ENCODE assay signal across 8 cellular contexts in genomic region chr10:13529714-13529973, GRCh38. TPM values are rescaled to one million over a fixed set of nuclear protein-coding genes. Genes with fewer than 3 reads are reported as not detected.
DNase-seq lines count a peak whose midpoint lies in the region; ATAC-seq and TF ChIP-seq lines count a peak whose summit lies in the region.

No MANE protein-coding gene starts in this region.

- no peaks in the 10 kb centered on the region for H3K9me3 ChIP-seq in CD8-positive, alpha-beta memory T cell (ENCODE audit: low read length)
- no peaks in the 10 kb centered on the region for H3K9me3 ChIP-seq in Peyer's patch

- CTCF ChIA-PET in CD8-positive, alpha-beta memory T cell (lab: Charles Lee) = no interaction called here

- POLR2A ChIA-PET in CD8-positive, alpha-beta memory T cell (lab: Charles Lee) = no interaction called here

- H3K27ac Mint-ChIP-seq in CD8-positive, alpha-beta memory T cell = no peak overlapping the region
- peak overlapping the region; percentile 91 for H3K27ac Mint-ChIP-seq in progenitor cell of endocrine pancreas

- no peak for DNase-seq in CD8-positive, alpha-beta memory T cell
- DNase-seq in Peyer's patch (no peak), fibroblast of villous mesenchyme (ENCODE audit: low read depth) (no peak), progenitor cell of endocrine pancreas (ENCODE audit: low spot score, unreplicated experiment) (no peak), caudate nucleus (lab: John Stamatoyannopoulos, UW) (no peak), NCI-H2196 treated with DMSO at 0.1 percent for 48 hours (lab: John Stamatoyannopoulos, UW; ENCODE audit: unreplicated experiment) (no peak), epidermal melanocyte (ENCODE audit: insufficient read length, low spot score) (no peak)

- TF ChIP-seq CTCF in Peyer's patch (IDR thresholded peaks at IDR 0.05) (no peak), fibroblast of villous mesenchyme (IDR thresholded peaks at IDR 0.05; ENCODE audit: insufficient read depth, low read depth, low read length) (no peak), progenitor cell of endocrine pancreas (IDR thresholded peaks at IDR 0.05; ENCODE audit: unreplicated experiment) (no peak)

- no peak overlapping the region for H3K27ac ChIP-seq in CD8-positive, alpha-beta memory T cell (ENCODE audit: low read depth, low read length)
- H3K27ac ChIP-seq in Peyer's patch (no peak overlapping the region), caudate nucleus (ENCODE audit: low read depth, low read length) (no peak overlapping the region)

- no peak for TF ChIP-seq POLR2A in Peyer's patch (IDR thresholded peaks at IDR 0.05)

- no peak overlapping the region for H3K4me3 ChIP-seq in CD8-positive, alpha-beta memory T cell (ENCODE audit: low read length)
- H3K4me3 ChIP-seq in Peyer's patch (peak overlapping the region in 3 of 4 donors; percentile 39 to 87 (median 54)), fibroblast of villous mesenchyme (ENCODE audit: low read depth, low read length) (peak overlapping the region; percentile 53)

- H3K36me3 ChIP-seq in CD8-positive, alpha-beta memory T cell (ENCODE audit: insufficient read depth, low read length) = no peaks in the 10 kb centered on the region
- H3K36me3 ChIP-seq in Peyer's patch = peaks cover 0 to 3% (median 0%) of the 10 kb centered on the region in 3 donors

- H3K27me3 ChIP-seq in CD8-positive, alpha-beta memory T cell (ENCODE audit: insufficient read depth, low read length, poor library complexity, severe bottlenecking) = peaks cover 21% of the 10 kb centered on the region
- H3K27me3 ChIP-seq in Peyer's patch = no peaks in the 10 kb centered on the region

- H3K36me3 Mint-ChIP-seq in CD8-positive, alpha-beta memory T cell = no peaks in the 10 kb centered on the region
- H3K36me3 Mint-ChIP-seq in progenitor cell of endocrine pancreas (ENCODE audit: insufficient read depth) = peaks cover 6% of the 10 kb centered on the region

- H3K4me3 Mint-ChIP-seq in CD8-positive, alpha-beta memory T cell = peak overlapping the region in 6 of 7 donors; percentile 24 to 70 (median 54)
- peak overlapping the region; percentile 71 for H3K4me3 Mint-ChIP-seq in progenitor cell of endocrine pancreas (ENCODE audit: low read depth)

- no peak for ATAC-seq in GM18909 (IDR thresholded peaks at IDR 0.05; ENCODE audit: poor library complexity, unreplicated experiment)

- H3K4me1 Mint-ChIP-seq in CD8-positive, alpha-beta memory T cell = peaks cover 6 to 11% (median 8%) of the 10 kb centered on the region in 3 donors
- peaks cover 22% of the 10 kb centered on the region for H3K4me1 Mint-ChIP-seq in progenitor cell of endocrine pancreas (ENCODE audit: low read depth)

- H3K4me1 ChIP-seq in CD8-positive, alpha-beta memory T cell (ENCODE audit: insufficient read depth, low read length) = peaks cover 5% of the 10 kb centered on the region
- H3K4me1 ChIP-seq in Peyer's patch = peaks cover 0 to 24% (median 0%) of the 10 kb centered on the region in 4 donors

- peaks cover 39 to 78% of the 10 kb centered on the region in 2 donors for H3K27me3 Mint-ChIP-seq in CD8-positive, alpha-beta memory T cell
- peaks cover 22% of the 10 kb centered on the region for H3K27me3 Mint-ChIP-seq in progenitor cell of endocrine pancreas

- H3K9me3 Mint-ChIP-seq in CD8-positive, alpha-beta memory T cell = no peaks in the 10 kb centered on the region
- no peaks in the 10 kb centered on the region for H3K9me3 Mint-ChIP-seq in progenitor cell of endocrine pancreas (ENCODE audit: low read depth)

RNA-seq across cellular contexts. Expression of gene BEND7, which starts 0.8 kb away (rescaled TPM):
- not detected for total RNA-seq in CD8-positive, alpha-beta memory T cell
- polyA plus RNA-seq in CD8-positive, alpha-beta memory T cell = not detected
- total RNA-seq in Peyer's patch = 100 to 1,000 TPM in 1 of 4 donors, 10 to 100 TPM in 3; 23.1 to 136 (median 97.8) TPM
- under 0.01 and 0.64 TPM in 2 replicates for total RNA-seq in fibroblast of villous mesenchyme
- 43.2 and 47.8 TPM in 2 replicates for total RNA-seq in progenitor cell of endocrine pancreas

RNA-seq across cellular contexts. Expression of gene PRPF18, which starts 57.1 kb away (rescaled TPM):
- total RNA-seq in CD8-positive, alpha-beta memory T cell = 10 to 100 TPM; 26.3 to 28.2 TPM
- 47.9 TPM for polyA plus RNA-seq in CD8-positive, alpha-beta memory T cell
- total RNA-seq in Peyer's patch = 100 to 1,000 TPM in 1 of 4 donors, 10 to 100 TPM in 3; 39.9 to 175 (median 49.6) TPM
- total RNA-seq in fibroblast of villous mesenchyme = 31.6 and 37.1 TPM in 2 replicates
- 17.1 and 18.8 TPM in 2 replicates for total RNA-seq in progenitor cell of endocrine pancreas

Comparison
In these comparisons a context has a peak if more than half of its experiments do, and no peak if none do; other contexts are left out.
1. RNA of gene BEND7, which starts 0.8 kb away (total RNA-seq): 23.1 to 136 TPM in Peyer's patch and 43.2 to 47.8 TPM in progenitor cell of endocrine pancreas; not detected in CD8-positive, alpha-beta memory T cell and under 0.01 to 0.64 TPM in fibroblast of villous mesenchyme; every median in the first group is over 10 times any median in the second.